18 cellular contexts compared by ENCODE assay signal in the genomic region with DNA sequence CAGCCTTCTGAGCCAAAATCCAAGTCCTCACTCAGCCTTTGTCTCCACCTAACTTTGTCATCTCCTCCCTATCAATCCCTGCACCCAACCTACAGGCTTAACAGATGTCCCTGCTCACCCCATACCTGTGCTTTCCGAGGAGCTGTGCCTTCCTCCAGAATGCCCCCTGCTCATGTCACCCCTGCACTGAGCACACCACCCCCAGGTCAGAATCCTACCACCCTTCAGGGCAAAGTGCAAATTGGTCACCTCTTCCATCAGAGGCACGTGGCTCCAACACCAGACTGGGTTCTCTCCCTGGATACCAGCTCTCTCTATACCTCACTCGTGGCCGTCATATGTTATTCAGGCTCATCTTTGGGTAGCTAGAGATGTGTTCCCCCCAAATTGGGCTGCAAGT. TPM values are rescaled to one million over a fixed set of nuclear protein-coding genes. Genes with fewer than 3 reads are reported as not detected.
DNase-seq lines count a peak whose midpoint lies in the region; ATAC-seq, FAIRE-seq and TF ChIP-seq lines count a peak whose summit lies in the region.
"Had no signal": no experiment of that assay in that cellular context is flagged by ENCODE, and none has a peak within 500 bp of the region (broad histone marks: within the 10 kb centered on the region; RNA-seq: fewer than 3 reads in every experiment).

No MANE protein-coding gene starts in this region.

- intact Hi-C loops in left ventricle myocardium inferior (cut with micrococcal nuclease) (no loop called here), cardiac septum (cut with DNase I) (no loop called here), pancreas (cut with DNase I) (no loop called here)
- intact Hi-C loops in CD4-positive, alpha-beta memory T cell (cut with micrococcal nuclease), result no loop called here

- 57 to 67% methylated on average over 4 of the region's 4 CpGs for WGBS in pancreas, 2 donors

- H3K27me3 ChIP-seq in left ventricle myocardium inferior (ENCODE audit: low read depth), result no peaks in the 10 kb centered on the region
- H3K27me3 ChIP-seq in pancreas, result no peaks in the 10 kb centered on the region
- no peaks in the 10 kb centered on the region for H3K27me3 ChIP-seq in CD4-positive, alpha-beta memory T cell (ENCODE audit: insufficient read depth, low read length)
- H3K27me3 ChIP-seq: BLaER1 had no signal

- CTCF ChIA-PET in CD4-positive, alpha-beta memory T cell (lab: Charles Lee; ENCODE audit: partially characterized antibody), result no interaction called here

- ATAC-seq in pancreas (no peak), HG02884 (IDR thresholded peaks at IDR 0.05; ENCODE audit: unreplicated experiment) (no peak), GM21423 (IDR thresholded peaks at IDR 0.05; ENCODE audit: unreplicated experiment) (no peak)
- ATAC-seq in stimulated activated naive B cell treated with anti-CD40 and anti-IgM and Interleukin-4, amounts not matched to agents 10 μg/mL and 1 μg/mL and 100 μg/mL, for 72 hours (replicated peaks), result no peak
- ATAC-seq: GM23338 had no signal

- no peak for FAIRE-seq in pancreas (lab: Jason Lieb, UNC)

- H3K36me3 Mint-ChIP-seq in stimulated activated naive B cell treated with anti-CD40 and anti-IgM and Interleukin-4, amounts not matched to agents 10 μg/mL and 1 μg/mL and 100 μg/mL, for 72 hours, result peaks cover 50 to 64% of the 10 kb centered on the region in 2 donors
- H3K36me3 Mint-ChIP-seq in CD4-positive, alpha-beta memory T cell, result no peaks in the 10 kb centered on the region
- H3K36me3 Mint-ChIP-seq: CD4-positive, CD25-positive, alpha-beta regulatory T cell; IgD-negative memory B cell had no signal

- POLR2A ChIA-PET in CD4-positive, alpha-beta memory T cell (lab: Charles Lee; ENCODE audit: partially characterized antibody), result no interaction called here

- no peaks in the 10 kb centered on the region for H3K9me3 ChIP-seq in left ventricle myocardium inferior (replicated peaks)
- H3K9me3 ChIP-seq in pancreas, result no peaks in the 10 kb centered on the region
- H3K9me3 ChIP-seq in CD4-positive, alpha-beta memory T cell (ENCODE audit: control insufficient read depth in 1 of 2, low read length in 2 of 2), result no peaks in the 10 kb centered on the region
- H3K9me3 ChIP-seq: BLaER1 had no signal

- no peaks in the 10 kb centered on the region for H3K9me3 Mint-ChIP-seq in stimulated activated naive B cell treated with anti-CD40 and anti-IgM and Interleukin-4, amounts not matched to agents 10 μg/mL and 1 μg/mL and 100 μg/mL, for 72 hours
- H3K9me3 Mint-ChIP-seq in CD4-positive, alpha-beta memory T cell, result peaks cover 0 to 1% (median 0%) of the 10 kb centered on the region in 8 donors
- H3K9me3 Mint-ChIP-seq: CD4-positive, CD25-positive, alpha-beta regulatory T cell; GM23338; IgD-negative memory B cell had no signal

- H3K4me1 ChIP-seq in left ventricle myocardium inferior (peaks cover 42% of the 10 kb centered on the region), pancreas (peaks cover 59 to 71% (median 69%) of the 10 kb centered on the region in 3 donors)
- no peaks in the 10 kb centered on the region for H3K4me1 ChIP-seq in CD4-positive, alpha-beta memory T cell (ENCODE audit: insufficient read depth, low read length)
- H3K4me1 ChIP-seq: BLaER1 had no signal

- H3K4me1 Mint-ChIP-seq in stimulated activated naive B cell treated with anti-CD40 and anti-IgM and Interleukin-4, amounts not matched to agents 10 μg/mL and 1 μg/mL and 100 μg/mL, for 72 hours, result peaks cover 20 to 35% of the 10 kb centered on the region in 2 donors
- no peaks in the 10 kb centered on the region for H3K4me1 Mint-ChIP-seq in CD4-positive, alpha-beta memory T cell
- H3K4me1 Mint-ChIP-seq: CD4-positive, CD25-positive, alpha-beta regulatory T cell; GM23338; IgD-negative memory B cell had no signal

- H3K27ac Mint-ChIP-seq in stimulated activated naive B cell treated with anti-CD40 and anti-IgM and Interleukin-4, amounts not matched to agents 10 μg/mL and 1 μg/mL and 100 μg/mL, for 72 hours, result peak overlapping the region; percentile 53
- no peak overlapping the region for H3K27ac Mint-ChIP-seq in CD4-positive, alpha-beta memory T cell
- H3K27ac Mint-ChIP-seq: CD4-positive, CD25-positive, alpha-beta regulatory T cell; GM23338; IgD-negative memory B cell had no signal

- no peak for DNase-seq in left ventricle myocardium inferior
- no peak for DNase-seq in cardiac septum (ENCODE audit: low spot score)
- DNase-seq in pancreas, result no peak
- DNase-seq in stimulated activated naive B cell treated with anti-CD40 and anti-IgM and Interleukin-4, amounts not matched to agents 10 μg/mL and 1 μg/mL and 100 μg/mL, for 72 hours, result no peak
- no peak for DNase-seq in CD4-positive, alpha-beta memory T cell
- DNase-seq: 8988T; AML-193; Calu3; CD4-positive, CD25-positive, alpha-beta regulatory T cell; DND-41; GDM1; H7 had no signal

- TF ChIP-seq CTCF in left ventricle myocardium inferior (IDR thresholded peaks at IDR 0.05; ENCODE audit: borderline replicate concordance) (no peak), pancreas (IDR thresholded peaks at IDR 0.05) (no peak)

- H3K4me3 ChIP-seq in left ventricle myocardium inferior (no peak overlapping the region), pancreas (no peak overlapping the region)
- H3K4me3 ChIP-seq in CD4-positive, alpha-beta memory T cell (ENCODE audit: low read length in 2 of 2), result no peak overlapping the region
- H3K4me3 ChIP-seq: BLaER1, GM23338 had no signal

- H3K36me3 ChIP-seq in left ventricle myocardium inferior (no peaks in the 10 kb centered on the region), pancreas (no peaks in the 10 kb centered on the region)
- H3K36me3 ChIP-seq in CD4-positive, alpha-beta memory T cell (ENCODE audit: insufficient read depth, low read length), result no peaks in the 10 kb centered on the region
- H3K36me3 ChIP-seq: BLaER1 had no signal

- no peaks in the 10 kb centered on the region for H3K27me3 Mint-ChIP-seq in stimulated activated naive B cell treated with anti-CD40 and anti-IgM and Interleukin-4, amounts not matched to agents 10 μg/mL and 1 μg/mL and 100 μg/mL, for 72 hours
- peaks cover 2 to 16% of the 10 kb centered on the region in 2 donors for H3K27me3 Mint-ChIP-seq in CD4-positive, alpha-beta memory T cell

- H3K27ac ChIP-seq in left ventricle myocardium inferior (replicated peaks), result peak overlapping the region; percentile 34
- peak overlapping the region; percentile 0 to 93 (median 91) for H3K27ac ChIP-seq in pancreas
- no peak overlapping the region for H3K27ac ChIP-seq in CD4-positive, alpha-beta memory T cell (ENCODE audit: low read depth, low read length)
- H3K27ac ChIP-seq: BLaER1, KMS-11 had no signal

- no peak overlapping the region for H3K4me3 Mint-ChIP-seq in stimulated activated naive B cell treated with anti-CD40 and anti-IgM and Interleukin-4, amounts not matched to agents 10 μg/mL and 1 μg/mL and 100 μg/mL, for 72 hours
- no peak overlapping the region for H3K4me3 Mint-ChIP-seq in CD4-positive, alpha-beta memory T cell
- H3K4me3 Mint-ChIP-seq: CD4-positive, CD25-positive, alpha-beta regulatory T cell; GM23338; IgD-negative memory B cell had no signal

RNA-seq across cellular contexts. Expression of a gene that starts 29.8 kb away (rescaled TPM):
- 48.5 TPM for total RNA-seq in left ventricle myocardium inferior
- 41.6 TPM for total RNA-seq in cardiac septum
- total RNA-seq in pancreas, result 100 to 1,000 TPM in 5 of 6 donors, 10 to 100 TPM in 1; 82.1 to 180 (median 147) TPM
- 10 to 100 TPM; 76.8 to 92.2 TPM for polyA plus RNA-seq in pancreas
- 1 to 10 TPM; 6.1 to 6.5 TPM for total RNA-seq in CD4-positive, alpha-beta memory T cell
- polyA plus RNA-seq in CD4-positive, alpha-beta memory T cell, result 1 to 10 TPM in 1 of 2 donors, not detected in 1; 1.5 TPM
